8 cellular contexts compared by ENCODE assay signal in genomic region chr15:45022871-45023658, GRCh38. TPM values are rescaled to one million over a fixed set of nuclear protein-coding genes. Genes with fewer than 3 reads are reported as not detected.
DNase-seq lines count a peak whose midpoint lies in the region; ATAC-seq, FAIRE-seq and TF ChIP-seq lines count a peak whose summit lies in the region.

Gene SORD (plus strand): TSS chr15:45023195. CDS start chr15:45023284, 89 bp downstream.

- DNase-seq in BJ (ENCODE audit: low read depth) = peak; percentile 16
- peak; percentile 89 for DNase-seq in GM19239 (ENCODE audit: insufficient read length, low spot score)
- DNase-seq in NCI-H526 (lab: John Stamatoyannopoulos, UW) = peak; percentile 82 to 97
- DNase-seq in activated CD4-positive, alpha-beta T cell treated with anti-CD3 and anti-CD28 coated beads, Interleukin-2, amount 10 ng/mL, durations not matched to agents 7 days and 5 days = peak; percentile 93
- peak; percentile 46 for DNase-seq in cortex of kidney (lab: John Stamatoyannopoulos, UW)
- DNase-seq in left lobe of liver (ENCODE audit: low spot score) = peak; percentile 97
- peak; percentile 96 to 98 for DNase-seq in stimulated activated CD4-positive, alpha-beta T cell treated with anti-CD3 and anti-CD28 coated beads, Interleukin-2, amount 100 ng/mL, for 24 hours

- H3K4me3 Mint-ChIP-seq in activated CD4-positive, alpha-beta T cell treated with anti-CD3 and anti-CD28 coated beads, Interleukin-2, amount 10 ng/mL, durations not matched to agents 7 days and 5 days = peak within 1 kb of the TSS; percentile 79

- peak; percentile 60 for FAIRE-seq in GM19239 (lab: Jason Lieb, UNC)

- H3K27ac Mint-ChIP-seq in activated CD4-positive, alpha-beta T cell treated with anti-CD3 and anti-CD28 coated beads, Interleukin-2, amount 10 ng/mL, durations not matched to agents 7 days and 5 days = peak within 1 kb of the TSS; percentile 83

- peaks cover 23% of the 10 kb centered on the region for H3K4me1 Mint-ChIP-seq in activated CD4-positive, alpha-beta T cell treated with anti-CD3 and anti-CD28 coated beads, Interleukin-2, amount 10 ng/mL, durations not matched to agents 7 days and 5 days

- H3K4me3 ChIP-seq in BJ (ENCODE audit: low read depth, low read length) = peak within 1 kb of the TSS; percentile 74

- ATAC-seq in HG03442 (IDR thresholded peaks at IDR 0.05; ENCODE audit: unreplicated experiment) = peak; percentile 95
- ATAC-seq in left lobe of liver = peak; percentile 86

- CTCF ChIA-PET in BJ (lab: Yijun Ruan, JAX) = interaction anchor here (0.6 to 3.5 kb wide), 6 partner anchors 10 to 140 kb away, joined by 3 to 17 read pairs (median 3); no protein-coding TSS in a partner anchor
- CTCF ChIA-PET in activated CD4-positive, alpha-beta T cell treated with anti-CD3 and anti-CD28 coated beads, Interleukin-2, amount 10 ng/mL, durations not matched to agents 7 days and 5 days (lab: Charles Lee) = interaction anchor here (1.0 kb wide), 2 partner anchors 14 to 95 kb away, joined by 3 to 5 read pairs; no protein-coding TSS in a partner anchor

- peaks cover 2% of the 10 kb centered on the region for H3K36me3 Mint-ChIP-seq in activated CD4-positive, alpha-beta T cell treated with anti-CD3 and anti-CD28 coated beads, Interleukin-2, amount 10 ng/mL, durations not matched to agents 7 days and 5 days (ENCODE audit: low read depth)

- H3K27me3 ChIP-seq in BJ (ENCODE audit: control insufficient read depth, insufficient read depth, low read length) = no peaks in the 10 kb centered on the region; the same call in 1 of the 2 replicates

- no peaks in the 10 kb centered on the region for H3K9me3 Mint-ChIP-seq in activated CD4-positive, alpha-beta T cell treated with anti-CD3 and anti-CD28 coated beads, Interleukin-2, amount 10 ng/mL, durations not matched to agents 7 days and 5 days

- TF ChIP-seq CTCF in BJ (IDR thresholded peaks at IDR 0.05; ENCODE audit: insufficient read depth, low read depth, low read length) = no peak

- POLR2A ChIA-PET in BJ (lab: Charles Lee) = interaction anchor here (0.6 kb wide), 1 partner anchor 15 kb away, joined by 3 read pairs; no protein-coding TSS in a partner anchor
- POLR2A ChIA-PET in activated CD4-positive, alpha-beta T cell treated with anti-CD3 and anti-CD28 coated beads, Interleukin-2, amount 10 ng/mL, durations not matched to agents 7 days and 5 days (lab: Charles Lee) = interaction anchor here (0.8 kb wide), 1 partner anchor 12 kb away, joined by 5 read pairs; no protein-coding TSS in a partner anchor

- H3K36me3 ChIP-seq in BJ (ENCODE audit: control insufficient read depth, insufficient read depth, low read length) = no peaks in the 10 kb centered on the region

- peaks cover 17% of the 10 kb centered on the region for H3K27me3 Mint-ChIP-seq in activated CD4-positive, alpha-beta T cell treated with anti-CD3 and anti-CD28 coated beads, Interleukin-2, amount 10 ng/mL, durations not matched to agents 7 days and 5 days

RNA-seq across cellular contexts. Expression of gene SORD, which starts in this region (rescaled TPM):
- polyA plus RNA-seq in BJ (2011; rRNA removed) = 20.7 and 30.4 TPM in 2 replicates
- 12.3 and 16.8 TPM in 2 replicates for polyA minus RNA-seq in BJ (2011; rRNA and poly(A)+ RNA removed)
- total RNA-seq in activated CD4-positive, alpha-beta T cell treated with anti-CD3 and anti-CD28 coated beads, Interleukin-2, amount 10 ng/mL, durations not matched to agents 7 days and 5 days = 1 to 10 TPM; 6.0 TPM
- 342 TPM for total RNA-seq in left lobe of liver

Comparison
In these comparisons a context has a peak if more than half of its experiments do, and no peak if none do; other contexts are left out.
1. Peak in every context shown above with its lines: DNase-seq, ATAC-seq and H3K4me3 ChIP-seq.
2. RNA of gene SORD (total RNA-seq): 342 TPM in left lobe of liver (single experiment); 6.0 TPM in activated CD4-positive, alpha-beta T cell treated with anti-CD3 and anti-CD28 coated beads, Interleukin-2, amount 10 ng/mL, durations not matched to agents 7 days and 5 days; every median in the first group is over 10 times any median in the second.
3. DNase-seq: peak in every context shown above with its lines; median percentile 97 in left lobe of liver; 97 in stimulated activated CD4-positive, alpha-beta T cell treated with anti-CD3 and anti-CD28 coated beads, Interleukin-2, amount 100 ng/mL, for 24 hours; 93 in activated CD4-positive, alpha-beta T cell treated with anti-CD3 and anti-CD28 coated beads, Interleukin-2, amount 10 ng/mL, durations not matched to agents 7 days and 5 days; 90 in NCI-H526; 89 in GM19239; 46 in cortex of kidney; 16 in BJ.